In the genomic region with DNA sequence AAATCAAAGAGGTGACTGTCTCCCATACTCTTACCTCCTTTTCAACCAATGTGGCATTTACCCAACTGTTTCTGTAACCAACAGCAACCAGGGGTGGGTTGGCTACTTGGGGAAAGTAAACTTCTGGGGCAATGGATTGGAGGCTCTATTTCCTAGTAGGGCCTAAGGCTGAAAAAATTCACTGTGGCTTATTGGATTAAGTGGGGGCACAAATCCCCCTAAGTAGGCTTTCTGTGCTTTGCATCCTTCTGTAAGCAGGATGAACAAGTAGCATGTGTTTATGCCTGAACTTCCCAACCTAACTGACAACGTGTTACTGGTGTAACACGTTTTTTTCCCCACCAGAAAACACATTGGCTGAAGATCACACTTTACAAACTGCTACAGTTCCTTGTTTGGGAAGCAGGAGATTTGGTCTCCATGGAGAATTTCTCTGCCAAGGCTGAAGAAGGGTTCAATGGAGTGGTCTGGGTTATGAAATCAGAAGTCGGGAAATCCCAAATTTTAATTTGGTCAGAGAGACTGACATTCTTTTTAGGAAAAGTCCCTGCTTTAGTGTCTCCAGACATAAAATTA, we compare ENCODE assay signal across 20 cellular contexts. TPM values are rescaled to one million over a fixed set of nuclear protein-coding genes. Genes with fewer than 3 reads are reported as not detected.
DNase-seq lines count a peak whose midpoint lies in the region; ATAC-seq, FAIRE-seq and TF ChIP-seq lines count a peak whose summit lies in the region.
"Had no signal": no experiment of that assay in that cellular context is flagged by ENCODE, and none has a peak within 500 bp of the region (broad histone marks: within the 10 kb centered on the region; RNA-seq: fewer than 3 reads in every experiment).

No MANE protein-coding gene starts in this region.

- no peak overlapping the region for H2AFZ ChIP-seq in neural progenitor cell (replicated peaks)
- H2AFZ ChIP-seq: GM23248 had no signal

- H3K9ac ChIP-seq in neural progenitor cell: no peak overlapping the region
- H3K9ac ChIP-seq: BLaER1, GM23248 had no signal

- peaks cover 17% of the 10 kb centered on the region for H3F3A ChIP-seq in neural progenitor cell (ENCODE audit: low read depth)

- no peaks in the 10 kb centered on the region for H3K79me2 ChIP-seq in neural progenitor cell (ENCODE audit: low read depth)

- H3K4me2 ChIP-seq in neural progenitor cell: peak overlapping the region; percentile 36
- H3K4me2 ChIP-seq: BLaER1 had no signal

- WGBS in tibial nerve, 2 donors: 24 to 27% methylated on average over 3 of the region's 3 CpGs

- peaks cover 2% of the 10 kb centered on the region for H3K36me3 Mint-ChIP-seq in neural progenitor cell
- H3K36me3 Mint-ChIP-seq: CD14-positive monocyte; CD4-positive, alpha-beta memory T cell had no signal

- peaks cover 40% of the 10 kb centered on the region for H3K4me1 Mint-ChIP-seq in neural progenitor cell

- TF ChIP-seq CTCF in D721Med (IDR thresholded peaks at IDR 0.05; ENCODE audit: insufficient read depth, missing control alignments): no peak
- no peak for TF ChIP-seq CTCF in neural progenitor cell (IDR thresholded peaks at IDR 0.05)
- no peak for TF ChIP-seq CTCF in tibial nerve (IDR thresholded peaks at IDR 0.05)

- H3K27ac ChIP-seq in neural progenitor cell (no peak overlapping the region), tibial nerve (peak overlapping the region in 3 of 4 donors; percentile 15 to 76 (median 52))
- H3K27ac ChIP-seq: BLaER1, GM23248 had no signal

- H3K4me3 ChIP-seq in neural progenitor cell (no peak overlapping the region), tibial nerve (no peak overlapping the region)
- H3K4me3 ChIP-seq: BLaER1, GM23248 had no signal

- H3K27ac Mint-ChIP-seq in neural progenitor cell: no peak overlapping the region
- H3K27ac Mint-ChIP-seq: CD14-positive monocyte; CD4-positive, alpha-beta memory T cell had no signal

- H3K36me3 ChIP-seq in neural progenitor cell (no peaks in the 10 kb centered on the region), tibial nerve (no peaks in the 10 kb centered on the region)
- H3K36me3 ChIP-seq: BLaER1 had no signal

- peaks cover 34% of the 10 kb centered on the region for H3K4me1 ChIP-seq in neural progenitor cell
- peaks cover 0 to 18% (median 0%) of the 10 kb centered on the region in 4 donors for H3K4me1 ChIP-seq in tibial nerve

- no peak for ATAC-seq in HG03442 (IDR thresholded peaks at IDR 0.05; ENCODE audit: unreplicated experiment)
- ATAC-seq: HCT116 had no signal

- TF ChIP-seq EP300 in tibial nerve (IDR thresholded peaks at IDR 0.05): no peak

- FAIRE-seq in D721Med (lab: Jason Lieb, UNC): peak; percentile 93
- FAIRE-seq: GM12891, GM19239 had no signal

- peaks cover 13% of the 10 kb centered on the region for H3K27me3 Mint-ChIP-seq in neural progenitor cell (ENCODE audit: insufficient read depth, low read depth)

- no peak for TF ChIP-seq POLR2A in tibial nerve (IDR thresholded peaks at IDR 0.05)

- H3K27me3 ChIP-seq in neural progenitor cell (no peaks in the 10 kb centered on the region), tibial nerve (no peaks in the 10 kb centered on the region)
- H3K27me3 ChIP-seq: BLaER1 had no signal

- H3K9me3 ChIP-seq in neural progenitor cell (ENCODE audit: low read depth) (no peaks in the 10 kb centered on the region), tibial nerve (peaks cover 0 to 4% (median 0%) of the 10 kb centered on the region in 4 donors)

- no peak overlapping the region for H3K4me3 Mint-ChIP-seq in neural progenitor cell
- H3K4me3 Mint-ChIP-seq: CD14-positive monocyte; CD4-positive, alpha-beta memory T cell had no signal

- peaks cover 17% of the 10 kb centered on the region for H3K9me3 Mint-ChIP-seq in neural progenitor cell

- H4K20me1 ChIP-seq in neural progenitor cell (ENCODE audit: low read depth): peaks cover 3% of the 10 kb centered on the region
- H4K20me1 ChIP-seq: BLaER1 had no signal

- DNase-seq in D721Med (ENCODE audit: insufficient read length, low spot score): peak; percentile 39
- peak; percentile 99 for DNase-seq in NCI-H82 (lab: John Stamatoyannopoulos, UW)
- peak; percentile 51 for DNase-seq in neural progenitor cell (ENCODE audit: low spot score)
- DNase-seq in tibial nerve (ENCODE audit: low spot score in 2 of 2): no peak
- no peak for DNase-seq in T1000 (lab: John Stamatoyannopoulos, UW)
- DNase-seq in activated CD4-positive, alpha-beta T cell treated with anti-CD3 and anti-CD28 coated beads for 48 hours: no peak
- DNase-seq: 8988T; CD4-positive, alpha-beta memory T cell; DMS 273 treated with DMSO at 0.1 percent for 48 hours; DMS53; DND-41; EL; GM23248; H7 had no signal

RNA-seq across cellular contexts. Expression of gene ITGA6, which starts 7.2 kb away (rescaled TPM):
- total RNA-seq in neural progenitor cell (ENCODE audit: low replicate concordance) (97.2 and 161 TPM in 2 replicates), tibial nerve (100 to 1,000 TPM; 254 to 586 (median 471) TPM)

Comparison
In these comparisons a context has a peak if more than half of its experiments do, and no peak if none do; other contexts are left out.
1. DNase-seq: peak in D721Med (single experiment), NCI-H82 (single experiment) and neural progenitor cell (single experiment); none in tibial nerve (0 of 2), T1000 (single experiment) and activated CD4-positive, alpha-beta T cell treated with anti-CD3 and anti-CD28 coated beads for 48 hours (single experiment).